ENCODE assay signal across 1 cellular context in the genomic region with DNA sequence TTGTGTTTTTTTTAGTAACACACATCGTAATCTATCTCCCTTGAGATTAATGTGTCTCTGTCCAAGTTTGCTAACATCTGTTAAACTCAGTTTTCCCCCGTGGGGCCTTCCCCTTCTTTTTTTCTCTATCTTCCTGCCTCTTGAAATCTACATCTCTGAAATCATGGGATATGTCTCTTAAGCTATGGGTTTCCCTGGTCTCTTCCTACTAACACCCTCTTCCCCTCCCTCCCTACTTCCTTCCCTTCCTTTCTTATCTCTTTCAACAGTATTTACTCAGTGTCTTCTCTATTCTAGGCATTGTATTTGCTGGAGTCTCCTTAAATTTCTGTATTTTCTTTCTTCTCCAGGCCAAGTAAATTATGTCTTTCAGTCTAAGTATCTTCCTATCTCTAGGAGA.
TF ChIP-seq lines count a peak whose summit lies in the region.

No MANE protein-coding gene starts in this region.

TF ChIP-seq in K562, 482 proteins besides CTCF, POLR2A, EP300 and RAD21 (continued from another document):
- TF ChIP-seq, protein P1, sequence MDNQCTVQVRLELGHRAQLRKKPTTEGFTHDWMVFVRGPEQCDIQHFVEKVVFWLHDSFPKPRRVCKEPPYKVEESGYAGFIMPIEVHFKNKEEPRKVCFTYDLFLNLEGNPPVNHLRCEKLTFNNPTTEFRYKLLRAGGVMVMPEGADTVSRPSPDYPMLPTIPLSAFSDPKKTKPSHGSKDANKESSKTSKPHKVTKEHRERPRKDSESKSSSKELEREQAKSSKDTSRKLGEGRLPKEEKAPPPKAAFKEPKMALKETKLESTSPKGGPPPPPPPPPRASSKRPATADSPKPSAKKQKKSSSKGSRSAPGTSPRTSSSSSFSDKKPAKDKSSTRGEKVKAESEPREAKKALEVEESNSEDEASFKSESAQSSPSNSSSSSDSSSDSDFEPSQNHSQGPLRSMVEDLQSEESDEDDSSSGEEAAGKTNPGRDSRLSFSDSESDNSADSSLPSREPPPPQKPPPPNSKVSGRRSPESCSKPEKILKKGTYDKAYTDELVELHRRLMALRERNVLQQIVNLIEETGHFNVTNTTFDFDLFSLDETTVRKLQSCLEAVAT (IDR thresholded peaks at IDR 0.05), result peak in 1 of 2 experiments; percentile 62; a peak in 2 of 4 replicates
- TF ChIP-seq NR3C1 (CRISPR knock-in tag; IDR thresholded peaks at IDR 0.05) (no peak), NBN (IDR thresholded peaks at IDR 0.05; ENCODE audit: low read depth) (0 out of 2 replicates have a peak, but pooled peaks have one; percentile 25), TEAD1 (CRISPR knock-in tag; IDR thresholded peaks at IDR 0.05) (no peak), KAT2B (IDR thresholded peaks at IDR 0.05; ENCODE audit: low read depth, low read length) (no peak), IFI16 (CRISPR knock-in tag; IDR thresholded peaks at IDR 0.05) (no peak), FOXA3 (CRISPR knock-in tag; conservative IDR thresholded peaks at IDR 0.05 in 1 of 2, IDR thresholded peaks at IDR 0.05 in 1 of 2) (peak; percentile 59 to 91; a peak in 3 of 4 replicates), MAZ (CRISPR knock-in tag; conservative IDR thresholded peaks at IDR 0.05 in 1 of 2, IDR thresholded peaks at IDR 0.05 in 1 of 2) (peak in 1 of 2 experiments; percentile 50; a peak in 1 of 4 replicates), SPI1 (IDR thresholded peaks at IDR 0.05; ENCODE audit: borderline replicate concordance, low read depth, low read length) (0 out of 2 replicates have a peak, but pooled peaks have one; percentile 15), NUFIP1 (IDR thresholded peaks at IDR 0.05; ENCODE audit: partially characterized antibody) (no peak), EHMT2 (IDR thresholded peaks at IDR 0.05) (peak; percentile 43; the same call in 1 of the 2 replicates), SOX6 (IDR thresholded peaks at IDR 0.05) (peak; percentile 85), HDGF (IDR thresholded peaks at IDR 0.05) (no peak), XRCC3 (IDR thresholded peaks at IDR 0.05) (no peak), MCM7 (IDR thresholded peaks at IDR 0.05) (no peak), MTA1 (IDR thresholded peaks at IDR 0.05; ENCODE audit: borderline replicate concordance) (peak; percentile 80; the same call in 1 of the 2 replicates), CBFA2T3 (IDR thresholded peaks at IDR 0.05) (peak; percentile 58), SMARCC2 (IDR thresholded peaks at IDR 0.05; ENCODE audit: low read depth) (0 out of 2 replicates have a peak, but pooled peaks have one; percentile 23), HNRNPK (IDR thresholded peaks at IDR 0.05; ENCODE audit: low read depth, low read length, poor library complexity, severe bottlenecking) (no peak), TRIM24 (IDR thresholded peaks at IDR 0.05) (peak in 1 of 2 experiments; percentile 30; a peak in 1 of 4 replicates), TCF3 (CRISPR knock-in tag; IDR thresholded peaks at IDR 0.05) (0 out of 2 replicates have a peak, but pooled peaks have one; percentile 12), ZC3H11A (IDR thresholded peaks at IDR 0.05; ENCODE audit: low read depth, low read length) (no peak), RCOR1 (IDR thresholded peaks at IDR 0.05; ENCODE audit: borderline replicate concordance in 1 of 2, low read depth in 2 of 2, low read length in 2 of 2) (peak in 1 of 2 experiments; percentile 41; a peak in 1 of 4 replicates), BACH1 (tag; IDR thresholded peaks at IDR 0.05) (no peak), TAF9B (IDR thresholded peaks at IDR 0.05; ENCODE audit: partially characterized antibody) (no peak), DPF2 (IDR thresholded peaks at IDR 0.05) (peak; percentile 79), HCFC1 (IDR thresholded peaks at IDR 0.05; ENCODE audit: low read depth, low read length) (no peak), NCOR1 (IDR thresholded peaks at IDR 0.05) (peak; percentile 44; the same call in 1 of the 2 replicates), SMARCE1 (IDR thresholded peaks at IDR 0.05) (peak; percentile 88), JUND (IDR thresholded peaks at IDR 0.05; ENCODE audit: borderline replicate concordance, low read depth, low read length) (peak; percentile 30; the same call in 1 of the 2 replicates), JUND (tag; IDR thresholded peaks at IDR 0.05; ENCODE audit: borderline replicate concordance, low read depth, low read length) (no peak), GTF2F1 (IDR thresholded peaks at IDR 0.05; ENCODE audit: low read depth, low read length) (no peak), SMAD1 (IDR thresholded peaks at IDR 0.05; ENCODE audit: low read depth, low read length, partially characterized antibody) (no peak), ARID1B (IDR thresholded peaks at IDR 0.05) (peak; percentile 87), ZNF75A (CRISPR knock-in tag; IDR thresholded peaks at IDR 0.05) (no peak), STAT5A (IDR thresholded peaks at IDR 0.05; ENCODE audit: borderline replicate concordance, low read length) (no peak), ETV6 (IDR thresholded peaks at IDR 0.05; ENCODE audit: borderline replicate concordance in 1 of 2, low read depth in 2 of 2, low read length in 1 of 2) (peak in 1 of 2 experiments; percentile 59; a peak in 1 of 4 replicates), ETV6 (CRISPR knock-in tag; IDR thresholded peaks at IDR 0.05; ENCODE audit: borderline replicate concordance) (no peak), LEF1 (IDR thresholded peaks at IDR 0.05) (peak; percentile 49), SMARCA4 (IDR thresholded peaks at IDR 0.05) (peak; percentile 87)
- TF ChIP-seq, protein P2, sequence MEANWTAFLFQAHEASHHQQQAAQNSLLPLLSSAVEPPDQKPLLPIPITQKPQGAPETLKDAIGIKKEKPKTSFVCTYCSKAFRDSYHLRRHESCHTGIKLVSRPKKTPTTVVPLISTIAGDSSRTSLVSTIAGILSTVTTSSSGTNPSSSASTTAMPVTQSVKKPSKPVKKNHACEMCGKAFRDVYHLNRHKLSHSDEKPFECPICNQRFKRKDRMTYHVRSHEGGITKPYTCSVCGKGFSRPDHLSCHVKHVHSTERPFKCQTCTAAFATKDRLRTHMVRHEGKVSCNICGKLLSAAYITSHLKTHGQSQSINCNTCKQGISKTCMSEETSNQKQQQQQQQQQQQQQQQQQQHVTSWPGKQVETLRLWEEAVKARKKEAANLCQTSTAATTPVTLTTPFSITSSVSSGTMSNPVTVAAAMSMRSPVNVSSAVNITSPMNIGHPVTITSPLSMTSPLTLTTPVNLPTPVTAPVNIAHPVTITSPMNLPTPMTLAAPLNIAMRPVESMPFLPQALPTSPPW (CRISPR knock-in tag; IDR thresholded peaks at IDR 0.05), result peak; percentile 46; the same call in 1 of the 2 replicates
- TF ChIP-seq, protein P3, sequence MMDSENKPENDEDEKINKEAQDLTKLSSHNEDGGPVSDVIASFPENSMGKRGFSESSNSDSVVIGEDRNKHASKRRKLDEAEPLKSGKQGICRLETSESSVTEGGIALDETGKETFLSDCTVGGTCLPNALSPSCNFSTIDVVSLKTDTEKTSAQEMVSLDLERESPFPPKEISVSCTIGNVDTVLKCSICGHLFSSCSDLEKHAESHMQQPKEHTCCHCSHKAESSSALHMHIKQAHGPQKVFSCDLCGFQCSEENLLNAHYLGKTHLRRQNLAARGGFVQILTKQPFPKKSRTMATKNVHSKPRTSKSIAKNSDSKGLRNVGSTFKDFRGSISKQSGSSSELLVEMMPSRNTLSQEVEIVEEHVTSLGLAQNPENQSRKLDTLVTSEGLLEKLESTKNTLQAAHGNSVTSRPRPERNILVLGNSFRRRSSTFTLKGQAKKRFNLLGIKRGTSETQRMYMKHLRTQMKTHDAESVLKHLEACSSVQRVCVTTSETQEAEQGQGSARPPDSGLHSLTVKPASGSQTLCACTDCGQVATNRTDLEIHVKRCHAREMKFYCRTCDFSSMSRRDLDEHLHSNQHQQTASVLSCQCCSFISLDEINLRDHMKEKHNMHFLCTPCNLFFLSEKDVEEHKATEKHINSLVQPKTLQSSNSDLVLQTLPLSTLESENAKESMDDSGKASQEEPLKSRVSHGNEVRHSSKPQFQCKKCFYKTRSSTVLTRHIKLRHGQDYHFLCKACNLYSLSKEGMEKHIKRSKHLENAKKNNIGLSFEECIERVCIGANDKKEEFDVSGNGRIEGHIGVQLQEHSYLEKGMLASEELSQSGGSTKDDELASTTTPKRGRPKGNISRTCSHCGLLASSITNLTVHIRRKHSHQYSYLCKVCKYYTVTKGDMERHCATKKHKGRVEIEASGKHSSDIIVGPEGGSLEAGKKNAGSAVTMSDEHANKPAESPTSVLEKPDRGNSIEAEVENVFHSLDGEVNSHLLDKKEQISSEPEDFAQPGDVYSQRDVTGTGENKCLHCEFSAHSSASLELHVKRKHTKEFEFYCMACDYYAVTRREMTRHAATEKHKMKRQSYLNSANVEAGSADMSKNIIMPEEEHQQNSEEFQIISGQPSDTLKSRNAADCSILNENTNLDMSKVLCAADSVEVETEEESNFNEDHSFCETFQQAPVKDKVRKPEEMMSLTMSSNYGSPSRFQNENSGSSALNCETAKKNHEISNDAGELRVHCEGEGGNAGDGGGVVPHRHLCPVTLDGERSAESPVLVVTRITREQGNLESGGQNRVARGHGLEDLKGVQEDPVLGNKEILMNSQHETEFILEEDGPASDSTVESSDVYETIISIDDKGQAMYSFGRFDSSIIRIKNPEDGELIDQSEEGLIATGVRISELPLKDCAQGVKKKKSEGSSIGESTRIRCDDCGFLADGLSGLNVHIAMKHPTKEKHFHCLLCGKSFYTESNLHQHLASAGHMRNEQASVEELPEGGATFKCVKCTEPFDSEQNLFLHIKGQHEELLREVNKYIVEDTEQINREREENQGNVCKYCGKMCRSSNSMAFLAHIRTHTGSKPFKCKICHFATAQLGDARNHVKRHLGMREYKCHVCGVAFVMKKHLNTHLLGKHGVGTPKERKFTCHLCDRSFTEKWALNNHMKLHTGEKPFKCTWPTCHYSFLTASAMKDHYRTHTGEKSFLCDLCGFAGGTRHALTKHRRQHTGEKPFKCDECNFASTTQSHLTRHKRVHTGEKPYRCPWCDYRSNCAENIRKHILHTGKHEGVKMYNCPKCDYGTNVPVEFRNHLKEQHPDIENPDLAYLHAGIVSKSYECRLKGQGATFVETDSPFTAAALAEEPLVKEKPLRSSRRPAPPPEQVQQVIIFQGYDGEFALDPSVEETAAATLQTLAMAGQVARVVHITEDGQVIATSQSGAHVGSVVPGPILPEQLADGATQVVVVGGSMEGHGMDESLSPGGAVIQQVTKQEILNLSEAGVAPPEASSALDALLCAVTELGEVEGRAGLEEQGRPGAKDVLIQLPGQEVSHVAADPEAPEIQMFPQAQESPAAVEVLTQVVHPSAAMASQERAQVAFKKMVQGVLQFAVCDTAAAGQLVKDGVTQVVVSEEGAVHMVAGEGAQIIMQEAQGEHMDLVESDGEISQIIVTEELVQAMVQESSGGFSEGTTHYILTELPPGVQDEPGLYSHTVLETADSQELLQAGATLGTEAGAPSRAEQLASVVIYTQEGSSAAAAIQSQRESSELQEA (IDR thresholded peaks at IDR 0.05; ENCODE audit: low read depth), result no peak
- TF ChIP-seq, protein P4, sequence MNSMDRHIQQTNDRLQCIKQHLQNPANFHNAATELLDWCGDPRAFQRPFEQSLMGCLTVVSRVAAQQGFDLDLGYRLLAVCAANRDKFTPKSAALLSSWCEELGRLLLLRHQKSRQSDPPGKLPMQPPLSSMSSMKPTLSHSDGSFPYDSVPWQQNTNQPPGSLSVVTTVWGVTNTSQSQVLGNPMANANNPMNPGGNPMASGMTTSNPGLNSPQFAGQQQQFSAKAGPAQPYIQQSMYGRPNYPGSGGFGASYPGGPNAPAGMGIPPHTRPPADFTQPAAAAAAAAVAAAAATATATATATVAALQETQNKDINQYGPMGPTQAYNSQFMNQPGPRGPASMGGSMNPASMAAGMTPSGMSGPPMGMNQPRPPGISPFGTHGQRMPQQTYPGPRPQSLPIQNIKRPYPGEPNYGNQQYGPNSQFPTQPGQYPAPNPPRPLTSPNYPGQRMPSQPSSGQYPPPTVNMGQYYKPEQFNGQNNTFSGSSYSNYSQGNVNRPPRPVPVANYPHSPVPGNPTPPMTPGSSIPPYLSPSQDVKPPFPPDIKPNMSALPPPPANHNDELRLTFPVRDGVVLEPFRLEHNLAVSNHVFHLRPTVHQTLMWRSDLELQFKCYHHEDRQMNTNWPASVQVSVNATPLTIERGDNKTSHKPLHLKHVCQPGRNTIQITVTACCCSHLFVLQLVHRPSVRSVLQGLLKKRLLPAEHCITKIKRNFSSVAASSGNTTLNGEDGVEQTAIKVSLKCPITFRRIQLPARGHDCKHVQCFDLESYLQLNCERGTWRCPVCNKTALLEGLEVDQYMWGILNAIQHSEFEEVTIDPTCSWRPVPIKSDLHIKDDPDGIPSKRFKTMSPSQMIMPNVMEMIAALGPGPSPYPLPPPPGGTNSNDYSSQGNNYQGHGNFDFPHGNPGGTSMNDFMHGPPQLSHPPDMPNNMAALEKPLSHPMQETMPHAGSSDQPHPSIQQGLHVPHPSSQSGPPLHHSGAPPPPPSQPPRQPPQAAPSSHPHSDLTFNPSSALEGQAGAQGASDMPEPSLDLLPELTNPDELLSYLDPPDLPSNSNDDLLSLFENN (IDR thresholded peaks at IDR 0.05; ENCODE audit: low read depth in 2 of 2, low read length in 2 of 2), result 0 out of 4 replicates have a peak, but pooled peaks of 1 of the 2 experiments have one; percentile 17
- TF ChIP-seq, protein P5, sequence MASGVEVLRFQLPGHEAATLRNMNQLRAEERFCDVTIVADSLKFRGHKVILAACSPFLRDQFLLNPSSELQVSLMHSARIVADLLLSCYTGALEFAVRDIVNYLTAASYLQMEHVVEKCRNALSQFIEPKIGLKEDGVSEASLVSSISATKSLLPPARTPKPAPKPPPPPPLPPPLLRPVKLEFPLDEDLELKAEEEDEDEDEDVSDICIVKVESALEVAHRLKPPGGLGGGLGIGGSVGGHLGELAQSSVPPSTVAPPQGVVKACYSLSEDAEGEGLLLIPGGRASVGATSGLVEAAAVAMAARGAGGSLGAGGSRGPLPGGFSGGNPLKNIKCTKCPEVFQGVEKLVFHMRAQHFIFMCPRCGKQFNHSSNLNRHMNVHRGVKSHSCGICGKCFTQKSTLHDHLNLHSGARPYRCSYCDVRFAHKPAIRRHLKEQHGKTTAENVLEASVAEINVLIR (CRISPR knock-in tag; IDR thresholded peaks at IDR 0.05), result no peak
- TF ChIP-seq, protein P6, sequence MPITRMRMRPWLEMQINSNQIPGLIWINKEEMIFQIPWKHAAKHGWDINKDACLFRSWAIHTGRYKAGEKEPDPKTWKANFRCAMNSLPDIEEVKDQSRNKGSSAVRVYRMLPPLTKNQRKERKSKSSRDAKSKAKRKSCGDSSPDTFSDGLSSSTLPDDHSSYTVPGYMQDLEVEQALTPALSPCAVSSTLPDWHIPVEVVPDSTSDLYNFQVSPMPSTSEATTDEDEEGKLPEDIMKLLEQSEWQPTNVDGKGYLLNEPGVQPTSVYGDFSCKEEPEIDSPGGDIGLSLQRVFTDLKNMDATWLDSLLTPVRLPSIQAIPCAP (CRISPR knock-in tag; IDR thresholded peaks at IDR 0.05; ENCODE audit: borderline replicate concordance), result no peak
- TF ChIP-seq, protein P7, sequence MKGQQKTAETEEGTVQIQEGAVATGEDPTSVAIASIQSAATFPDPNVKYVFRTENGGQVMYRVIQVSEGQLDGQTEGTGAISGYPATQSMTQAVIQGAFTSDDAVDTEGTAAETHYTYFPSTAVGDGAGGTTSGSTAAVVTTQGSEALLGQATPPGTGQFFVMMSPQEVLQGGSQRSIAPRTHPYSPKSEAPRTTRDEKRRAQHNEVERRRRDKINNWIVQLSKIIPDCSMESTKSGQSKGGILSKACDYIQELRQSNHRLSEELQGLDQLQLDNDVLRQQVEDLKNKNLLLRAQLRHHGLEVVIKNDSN (CRISPR knock-in tag; IDR thresholded peaks at IDR 0.05), result no peak
- TF ChIP-seq, protein P8, sequence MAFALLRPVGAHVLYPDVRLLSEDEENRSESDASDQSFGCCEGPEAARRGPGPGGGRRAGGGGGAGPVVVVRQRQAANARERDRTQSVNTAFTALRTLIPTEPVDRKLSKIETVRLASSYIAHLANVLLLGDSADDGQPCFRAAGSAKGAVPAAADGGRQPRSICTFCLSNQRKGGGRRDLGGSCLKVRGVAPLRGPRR (CRISPR knock-in tag; IDR thresholded peaks at IDR 0.05), result no peak
